In genomic region chr4:154009191-154009590, GRCh38 we compare ENCODE assay signal across 32 cellular contexts.
DNase-seq lines count a peak whose midpoint lies in the region; ATAC-seq and TF ChIP-seq lines count a peak whose summit lies in the region.
"Had no signal": no experiment of that assay in that cellular context is flagged by ENCODE, and none has a peak within 500 bp of the region (broad histone marks: within the 10 kb centered on the region; RNA-seq: fewer than 3 reads in every experiment).

No MANE protein-coding gene starts in this region.

- H3K9ac ChIP-seq in mesendoderm (ENCODE audit: low read length): no peak overlapping the region

- H3K79me1 ChIP-seq in mesendoderm (ENCODE audit: low read length): no peaks in the 10 kb centered on the region

- no peak overlapping the region for H4K8ac ChIP-seq in mesendoderm (ENCODE audit: low read depth, low read length)

- H4K5ac ChIP-seq in mesendoderm (ENCODE audit: low read length): no peak overlapping the region

- no peak overlapping the region for H3K23ac ChIP-seq in mesendoderm (ENCODE audit: low read length)

- no peak overlapping the region for H3K27ac Mint-ChIP-seq in activated CD4-positive, alpha-beta T cell treated with anti-CD3 and anti-CD28 coated beads for 36 hours
- H3K27ac Mint-ChIP-seq: activated CD4-positive, alpha-beta T cell treated with anti-CD3 and anti-CD28 coated beads, Interleukin-2, amount 10 ng/mL, durations not matched to agents 7 days and 5 days; activated naive CD8-positive, alpha-beta T cell; CD14-positive monocyte; effector memory CD8-positive, alpha-beta T cell; HFFc6 had no signal

- no peak overlapping the region for H2AK5ac ChIP-seq in mesendoderm (ENCODE audit: low read length)

- peak; percentile 32 for DNase-seq in EH (ENCODE audit: low read depth)
- peak; percentile 26 for DNase-seq in RWPE1 (ENCODE audit: low spot score)
- DNase-seq in epithelial cell of esophagus (ENCODE audit: low read depth): peak; percentile 78
- peak; percentile 12 for DNase-seq in mesendoderm
- no peak for DNase-seq in activated CD4-positive, alpha-beta T cell treated with anti-CD3 and anti-CD28 coated beads for 36 hours
- DNase-seq in Peyer's patch: no peak
- no peak for DNase-seq in stimulated activated CD4-positive, alpha-beta T cell treated with anti-CD3 and anti-CD28 coated beads, Interleukin-2, amount 100 ng/mL, for 24 hours
- DNase-seq: 8988T; activated CD4-positive, alpha-beta T cell treated with anti-CD3 and anti-CD28 coated beads, Interleukin-2, amount 10 ng/mL, durations not matched to agents 7 days and 5 days; activated effector memory CD4-positive, alpha-beta T cell treated with Interleukin-2 at 50 U/mL for 16 hours; activated T-cell treated with anti-CD3 and anti-CD28 coated beads, Interleukin-2, amount 50 U/mL, for 1 hour; Caco-2; central memory CD4-positive, alpha-beta T cell; effector memory CD8-positive, alpha-beta T cell; GF-D8; HFFc6; hippocampal formation; left cardiac atrium; MM.1S; NCI-H1417; NCI-H2081; ovary; SIG-M5; small intestine; stimulated activated naive CD4-positive, alpha-beta T cell treated with Interleukin-2 at 50 U/mL for 16 hours; T-helper 9 cell had no signal

- H3K56ac ChIP-seq in mesendoderm (ENCODE audit: low read length): no peak overlapping the region

- H2BK5ac ChIP-seq in mesendoderm (ENCODE audit: low read length): no peak overlapping the region

- H2BK15ac ChIP-seq in mesendoderm (replicated peaks; ENCODE audit: low read depth): no peak overlapping the region

- H3K27me3 ChIP-seq in mesendoderm (ENCODE audit: insufficient read depth, low read length, poor library complexity) (no peaks in the 10 kb centered on the region), Peyer's patch (no peaks in the 10 kb centered on the region)
- H3K27me3 ChIP-seq: ascending aorta, ovary, suprapubic skin had no signal

- no peak for ATAC-seq in activated CD4-positive, alpha-beta T cell treated with anti-CD3 and anti-CD28 coated beads for 36 hours
- ATAC-seq in GM21576 (IDR thresholded peaks at IDR 0.05; ENCODE audit: unreplicated experiment): no peak
- ATAC-seq: effector memory CD8-positive, alpha-beta T cell; left cardiac atrium had no signal

- H3K4me1 ChIP-seq in mesendoderm (ENCODE audit: control insufficient read depth, low read depth, low read length) (no peaks in the 10 kb centered on the region), Peyer's patch (no peaks in the 10 kb centered on the region)
- H3K4me1 ChIP-seq: ascending aorta, Caco-2 had no signal

- H3K36me3 ChIP-seq in mesendoderm (ENCODE audit: control insufficient read depth, insufficient read depth, low read length): no peaks in the 10 kb centered on the region
- no peaks in the 10 kb centered on the region for H3K36me3 ChIP-seq in Peyer's patch
- H3K36me3 ChIP-seq: ascending aorta, ovary, suprapubic skin had no signal

- H3K4ac ChIP-seq in mesendoderm (ENCODE audit: low read depth, low read length): no peak overlapping the region

- CTCF ChIA-PET in RWPE1 (lab: Yijun Ruan, JAX): interaction anchor here (0.6 to 0.7 kb wide), 2 partner anchors 25 to 221 kb away, joined by 3 to 4 read pairs; no protein-coding TSS in a partner anchor
- CTCF ChIA-PET in activated CD4-positive, alpha-beta T cell treated with anti-CD3 and anti-CD28 coated beads for 36 hours (lab: Charles Lee): no interaction called here

- intact Hi-C loops in activated CD4-positive, alpha-beta T cell treated with anti-CD3 and anti-CD28 coated beads for 36 hours (cut with DNase I, micrococcal nuclease): no loop called here

- TF ChIP-seq CTCF in RWPE1 (conservative IDR thresholded peaks at IDR 0.05; ENCODE audit: low read depth) (no peak), epithelial cell of esophagus (IDR thresholded peaks at IDR 0.05; ENCODE audit: insufficient read depth, low read depth, low read length, missing control alignments) (no peak), Peyer's patch (IDR thresholded peaks at IDR 0.05) (no peak)

- WGBS in mesendoderm (ENCODE audit: extremely low coverage, insufficient coverage, low lambda C conversion rate): no CpG with 5 or more reads among the region's 2 CpGs

- no peaks in the 10 kb centered on the region for H3K79me2 ChIP-seq in mesendoderm (ENCODE audit: control insufficient read depth, insufficient read depth, low read length)

- POLR2A ChIA-PET in RWPE1 (lab: Yijun Ruan, JAX; ENCODE audit: low non-redundant PET): no interaction called here
- POLR2A ChIA-PET in activated CD4-positive, alpha-beta T cell treated with anti-CD3 and anti-CD28 coated beads for 36 hours (lab: Charles Lee): no interaction called here

- TF ChIP-seq POLR2A in Peyer's patch (IDR thresholded peaks at IDR 0.05): no peak

- H3K27me3 Mint-ChIP-seq in activated CD4-positive, alpha-beta T cell treated with anti-CD3 and anti-CD28 coated beads for 36 hours: no peaks in the 10 kb centered on the region
- H3K27me3 Mint-ChIP-seq: activated CD4-positive, alpha-beta T cell treated with anti-CD3 and anti-CD28 coated beads, Interleukin-2, amount 10 ng/mL, durations not matched to agents 7 days and 5 days; effector memory CD8-positive, alpha-beta T cell had no signal

- no peak overlapping the region for H3K4me3 ChIP-seq in epithelial cell of esophagus (ENCODE audit: low read length)
- no peak overlapping the region for H3K4me3 ChIP-seq in mesendoderm (ENCODE audit: low read length)
- H3K4me3 ChIP-seq in Peyer's patch: no peak overlapping the region
- H3K4me3 ChIP-seq: ascending aorta, lung, ovary, suprapubic skin had no signal

- H3K4me3 Mint-ChIP-seq in activated CD4-positive, alpha-beta T cell treated with anti-CD3 and anti-CD28 coated beads for 36 hours: no peak overlapping the region
- H3K4me3 Mint-ChIP-seq: activated CD4-positive, alpha-beta T cell treated with anti-CD3 and anti-CD28 coated beads, Interleukin-2, amount 10 ng/mL, durations not matched to agents 7 days and 5 days; activated naive CD8-positive, alpha-beta T cell; CD14-positive monocyte; effector memory CD8-positive, alpha-beta T cell; HFFc6 had no signal

- H3K4me1 Mint-ChIP-seq in activated CD4-positive, alpha-beta T cell treated with anti-CD3 and anti-CD28 coated beads for 36 hours: no peaks in the 10 kb centered on the region
- H3K4me1 Mint-ChIP-seq: activated CD4-positive, alpha-beta T cell treated with anti-CD3 and anti-CD28 coated beads, Interleukin-2, amount 10 ng/mL, durations not matched to agents 7 days and 5 days; CD14-positive monocyte had no signal

- H3K9me3 Mint-ChIP-seq in activated CD4-positive, alpha-beta T cell treated with anti-CD3 and anti-CD28 coated beads for 36 hours (ENCODE audit: low read depth): no peaks in the 10 kb centered on the region
- H3K9me3 Mint-ChIP-seq: activated CD4-positive, alpha-beta T cell treated with anti-CD3 and anti-CD28 coated beads, Interleukin-2, amount 10 ng/mL, durations not matched to agents 7 days and 5 days; effector memory CD8-positive, alpha-beta T cell had no signal

- no peak overlapping the region for H3K18ac ChIP-seq in mesendoderm (ENCODE audit: low read length)

- H3K4me2 ChIP-seq in mesendoderm (ENCODE audit: low read length): no peak overlapping the region

- no peak overlapping the region for H2BK120ac ChIP-seq in mesendoderm (ENCODE audit: low read depth, low read length)

- H3K27ac ChIP-seq in RWPE1: no peak overlapping the region
- no peak overlapping the region for H3K27ac ChIP-seq in mesendoderm (ENCODE audit: low read depth, low read length)
- H3K27ac ChIP-seq in Peyer's patch: no peak overlapping the region
- H3K27ac ChIP-seq: ovary had no signal

- H3K36me3 Mint-ChIP-seq in activated CD4-positive, alpha-beta T cell treated with anti-CD3 and anti-CD28 coated beads for 36 hours (ENCODE audit: low read depth): no peaks in the 10 kb centered on the region
- H3K36me3 Mint-ChIP-seq: activated naive CD8-positive, alpha-beta T cell; CD14-positive monocyte had no signal

- no peaks in the 10 kb centered on the region for H3K9me3 ChIP-seq in Peyer's patch
- H3K9me3 ChIP-seq: ascending aorta, Caco-2, ovary, suprapubic skin had no signal

Comparison
In these comparisons a context has a peak if more than half of its experiments do, and no peak if none do; other contexts are left out.
1. DNase-seq: peak in EH (single experiment), RWPE1 (single experiment), epithelial cell of esophagus (single experiment) and mesendoderm (single experiment); none in activated CD4-positive, alpha-beta T cell treated with anti-CD3 and anti-CD28 coated beads for 36 hours (single experiment), Peyer's patch (0 of 3) and stimulated activated CD4-positive, alpha-beta T cell treated with anti-CD3 and anti-CD28 coated beads, Interleukin-2, amount 100 ng/mL, for 24 hours (0 of 2).